1 cellular context compared by ENCODE assay signal in genomic region chr16:68289621-68290329, GRCh38.
A peak's percentile ranks its signal among the peaks of the same experiment; 100 is the strongest.
TF ChIP-seq lines count a peak whose summit lies in the region.

No MANE protein-coding gene starts in this region.

TF ChIP-seq in GM12878, 131 proteins besides CTCF, POLR2A, EP300 and RAD21 (continued from another document):
- TF ChIP-seq, protein P1, sequence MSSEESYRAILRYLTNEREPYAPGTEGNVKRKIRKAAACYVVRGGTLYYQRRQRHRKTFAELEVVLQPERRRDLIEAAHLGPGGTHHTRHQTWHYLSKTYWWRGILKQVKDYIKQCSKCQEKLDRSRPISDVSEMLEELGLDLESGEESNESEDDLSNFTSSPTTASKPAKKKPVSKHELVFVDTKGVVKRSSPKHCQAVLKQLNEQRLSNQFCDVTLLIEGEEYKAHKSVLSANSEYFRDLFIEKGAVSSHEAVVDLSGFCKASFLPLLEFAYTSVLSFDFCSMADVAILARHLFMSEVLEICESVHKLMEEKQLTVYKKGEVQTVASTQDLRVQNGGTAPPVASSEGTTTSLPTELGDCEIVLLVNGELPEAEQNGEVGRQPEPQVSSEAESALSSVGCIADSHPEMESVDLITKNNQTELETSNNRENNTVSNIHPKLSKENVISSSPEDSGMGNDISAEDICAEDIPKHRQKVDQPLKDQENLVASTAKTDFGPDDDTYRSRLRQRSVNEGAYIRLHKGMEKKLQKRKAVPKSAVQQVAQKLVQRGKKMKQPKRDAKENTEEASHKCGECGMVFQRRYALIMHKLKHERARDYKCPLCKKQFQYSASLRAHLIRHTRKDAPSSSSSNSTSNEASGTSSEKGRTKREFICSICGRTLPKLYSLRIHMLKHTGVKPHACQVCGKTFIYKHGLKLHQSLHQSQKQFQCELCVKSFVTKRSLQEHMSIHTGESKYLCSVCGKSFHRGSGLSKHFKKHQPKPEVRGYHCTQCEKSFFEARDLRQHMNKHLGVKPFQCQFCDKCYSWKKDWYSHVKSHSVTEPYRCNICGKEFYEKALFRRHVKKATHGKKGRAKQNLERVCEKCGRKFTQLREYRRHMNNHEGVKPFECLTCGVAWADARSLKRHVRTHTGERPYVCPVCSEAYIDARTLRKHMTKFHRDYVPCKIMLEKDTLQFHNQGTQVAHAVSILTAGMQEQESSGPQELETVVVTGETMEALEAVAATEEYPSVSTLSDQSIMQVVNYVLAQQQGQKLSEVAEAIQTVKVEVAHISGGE (CRISPR knock-in tag; IDR thresholded peaks at IDR 0.05): no peak
- TF ChIP-seq, protein P2, sequence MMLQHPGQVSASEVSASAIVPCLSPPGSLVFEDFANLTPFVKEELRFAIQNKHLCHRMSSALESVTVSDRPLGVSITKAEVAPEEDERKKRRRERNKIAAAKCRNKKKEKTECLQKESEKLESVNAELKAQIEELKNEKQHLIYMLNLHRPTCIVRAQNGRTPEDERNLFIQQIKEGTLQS (IDR thresholded peaks at IDR 0.05; ENCODE audit: borderline replicate concordance, extremely low read depth, low read depth, low read length): no peak
- no peak for TF ChIP-seq POLR2AphosphoS2 (IDR thresholded peaks at IDR 0.05; ENCODE audit: low read depth, low read length)
- TF ChIP-seq, protein P3, sequence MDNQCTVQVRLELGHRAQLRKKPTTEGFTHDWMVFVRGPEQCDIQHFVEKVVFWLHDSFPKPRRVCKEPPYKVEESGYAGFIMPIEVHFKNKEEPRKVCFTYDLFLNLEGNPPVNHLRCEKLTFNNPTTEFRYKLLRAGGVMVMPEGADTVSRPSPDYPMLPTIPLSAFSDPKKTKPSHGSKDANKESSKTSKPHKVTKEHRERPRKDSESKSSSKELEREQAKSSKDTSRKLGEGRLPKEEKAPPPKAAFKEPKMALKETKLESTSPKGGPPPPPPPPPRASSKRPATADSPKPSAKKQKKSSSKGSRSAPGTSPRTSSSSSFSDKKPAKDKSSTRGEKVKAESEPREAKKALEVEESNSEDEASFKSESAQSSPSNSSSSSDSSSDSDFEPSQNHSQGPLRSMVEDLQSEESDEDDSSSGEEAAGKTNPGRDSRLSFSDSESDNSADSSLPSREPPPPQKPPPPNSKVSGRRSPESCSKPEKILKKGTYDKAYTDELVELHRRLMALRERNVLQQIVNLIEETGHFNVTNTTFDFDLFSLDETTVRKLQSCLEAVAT (IDR thresholded peaks at IDR 0.05): 0 out of 2 replicates have a peak, but pooled peaks have one; percentile 37
- TF ChIP-seq, protein P4, sequence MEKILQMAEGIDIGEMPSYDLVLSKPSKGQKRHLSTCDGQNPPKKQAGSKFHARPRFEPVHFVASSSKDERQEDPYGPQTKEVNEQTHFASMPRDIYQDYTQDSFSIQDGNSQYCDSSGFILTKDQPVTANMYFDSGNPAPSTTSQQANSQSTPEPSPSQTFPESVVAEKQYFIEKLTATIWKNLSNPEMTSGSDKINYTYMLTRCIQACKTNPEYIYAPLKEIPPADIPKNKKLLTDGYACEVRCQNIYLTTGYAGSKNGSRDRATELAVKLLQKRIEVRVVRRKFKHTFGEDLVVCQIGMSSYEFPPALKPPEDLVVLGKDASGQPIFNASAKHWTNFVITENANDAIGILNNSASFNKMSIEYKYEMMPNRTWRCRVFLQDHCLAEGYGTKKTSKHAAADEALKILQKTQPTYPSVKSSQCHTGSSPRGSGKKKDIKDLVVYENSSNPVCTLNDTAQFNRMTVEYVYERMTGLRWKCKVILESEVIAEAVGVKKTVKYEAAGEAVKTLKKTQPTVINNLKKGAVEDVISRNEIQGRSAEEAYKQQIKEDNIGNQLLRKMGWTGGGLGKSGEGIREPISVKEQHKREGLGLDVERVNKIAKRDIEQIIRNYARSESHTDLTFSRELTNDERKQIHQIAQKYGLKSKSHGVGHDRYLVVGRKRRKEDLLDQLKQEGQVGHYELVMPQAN (conservative IDR thresholded peaks at IDR 0.05): no peak
- TF ChIP-seq IRF4 (IDR thresholded peaks at IDR 0.05; ENCODE audit: low read depth, low read length): peak; percentile 85
- no peak for TF ChIP-seq CBX5 (IDR thresholded peaks at IDR 0.05; ENCODE audit: low read depth)
- no peak for TF ChIP-seq EED (IDR thresholded peaks at IDR 0.05; ENCODE audit: low read depth)
- no peak; a peak in 1 of 4 replicates for TF ChIP-seq IKZF2 (IDR thresholded peaks at IDR 0.05)
- no peak for TF ChIP-seq SMC3 (IDR thresholded peaks at IDR 0.05; ENCODE audit: borderline replicate concordance, low read length)
- no peak for TF ChIP-seq ASH2L (IDR thresholded peaks at IDR 0.05; ENCODE audit: borderline replicate concordance, low read depth)
- TF ChIP-seq SMARCA5 (IDR thresholded peaks at IDR 0.05): no peak
- TF ChIP-seq FOXK2 (IDR thresholded peaks at IDR 0.05): no peak
- peak; percentile 40; the same call in 1 of the 2 replicates for TF ChIP-seq CBFB (IDR thresholded peaks at IDR 0.05; ENCODE audit: low read depth)
- TF ChIP-seq STAT1 (conservative IDR thresholded peaks at IDR 0.05): no peak
- no peak for TF ChIP-seq BRCA1 (IDR thresholded peaks at IDR 0.05; ENCODE audit: low read depth, low read length)
- no peak for TF ChIP-seq NR2F1 (conservative IDR thresholded peaks at IDR 0.05)
- peak; percentile 36; the same call in 1 of the 2 replicates for TF ChIP-seq MTA2 (IDR thresholded peaks at IDR 0.05; ENCODE audit: low read depth)
- TF ChIP-seq PBX3 (IDR thresholded peaks at IDR 0.05; ENCODE audit: insufficient replicate concordance, low read depth, low read length): peak; percentile 74
